ENCODE assay signal across 10 cellular contexts in the genomic region with DNA sequence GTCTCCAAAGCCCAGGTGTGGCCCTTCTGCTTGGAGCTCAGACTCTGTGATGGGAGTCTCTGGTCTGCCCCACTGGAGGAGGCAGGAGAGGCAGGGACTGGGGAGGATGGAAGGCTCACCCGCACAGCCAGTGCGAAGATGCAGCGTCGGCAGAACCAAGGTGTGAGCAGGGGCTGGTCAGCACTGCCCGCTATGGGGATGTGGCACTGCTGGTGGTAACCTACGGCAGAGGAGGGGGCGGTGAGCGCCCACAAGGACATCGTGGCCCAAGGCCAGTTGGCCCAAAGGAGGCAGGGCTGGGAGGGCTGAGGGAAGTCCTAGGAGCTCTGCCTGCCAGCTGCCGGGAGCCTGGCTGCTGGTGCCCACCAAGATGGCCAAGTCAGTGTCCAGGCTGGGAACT. TPM values are rescaled to one million over a fixed set of nuclear protein-coding genes. Genes with fewer than 3 reads are reported as not detected.
DNase-seq lines count a peak whose midpoint lies in the region; ATAC-seq and TF ChIP-seq lines count a peak whose summit lies in the region.
"Had no signal": no experiment of that assay in that cellular context is flagged by ENCODE, and none has a peak within 500 bp of the region (broad histone marks: within the 10 kb centered on the region; RNA-seq: fewer than 3 reads in every experiment).

No MANE protein-coding gene starts in this region.

- CTCF ChIA-PET in activated B cell treated with CpG ODN at 0.5 μM for 24 hours (lab: Charles Lee): interaction anchor here (1.2 to 4.0 kb wide), 8 partner anchors 20 to 191 kb away, joined by 3 to 26 read pairs (median 6); partner anchors contain the start of gene TRAF1

- no peak overlapping the region for H3K9ac ChIP-seq in H9 (ENCODE audit: extremely low read depth, insufficient read length, low read length)

- H2BK15ac ChIP-seq in H9 (ENCODE audit: low read depth, low read length): no peak overlapping the region

- no peak for TF ChIP-seq CTCF in H9 (conservative IDR thresholded peaks at IDR 0.05)
- TF ChIP-seq CTCF in activated B cell treated with CpG ODN at 0.5 μM for 24 hours (IDR thresholded peaks at IDR 0.05): no peak
- TF ChIP-seq CTCF in left ventricle myocardium inferior (IDR thresholded peaks at IDR 0.05; ENCODE audit: borderline replicate concordance): no peak

- no peaks in the 10 kb centered on the region for H4K20me1 ChIP-seq in H9 (ENCODE audit: control insufficient read depth, insufficient read depth, insufficient read length)

- H3K4me2 ChIP-seq in H9 (ENCODE audit: insufficient read depth, insufficient read length, low read length): no peak overlapping the region

- no peaks in the 10 kb centered on the region for H3K79me1 ChIP-seq in H9 (ENCODE audit: insufficient read depth, low read depth, low read length, poor library complexity, severe bottlenecking)

- no peak overlapping the region for H3K4me3 ChIP-seq in left ventricle myocardium inferior
- H3K4me3 ChIP-seq in skin epidermis: peak overlapping the region in 1 of 7 experiments; percentile 37

- no peak overlapping the region for H3K27ac Mint-ChIP-seq in H9
- H3K27ac Mint-ChIP-seq in activated B cell treated with CpG ODN at 0.5 μM for 24 hours: peak overlapping the region; percentile 97

- DNase-seq in H9 (no peak), activated B cell treated with CpG ODN at 0.5 μM for 24 hours (no peak), left ventricle myocardium inferior (no peak), NCI-H146 treated with DMSO at 0.1 percent for 48 hours (lab: John Stamatoyannopoulos, UW; ENCODE audit: unreplicated experiment) (no peak), T-helper 9 cell (no peak)
- DNase-seq: left colon, MM.1S had no signal

- H2AK5ac ChIP-seq in H9 (ENCODE audit: insufficient read length, low read length): no peak overlapping the region

- H3K9me3 Mint-ChIP-seq in H9 (no peaks in the 10 kb centered on the region; a peak in 1 of 5 replicates), activated B cell treated with CpG ODN at 0.5 μM for 24 hours (no peaks in the 10 kb centered on the region)

- no peak overlapping the region for H2BK5ac ChIP-seq in H9 (ENCODE audit: insufficient read length, low read length)

- H4K5ac ChIP-seq in H9 (ENCODE audit: insufficient read length, low read depth, low read length): no peak overlapping the region

- no peak overlapping the region for H3K4ac ChIP-seq in H9 (ENCODE audit: low read depth, low read length)

- peaks cover 12% of the 10 kb centered on the region for H3K36me3 ChIP-seq in left ventricle myocardium inferior

- no peak overlapping the region for H3K56ac ChIP-seq in H9 (ENCODE audit: insufficient read length, low read depth, low read length)

- POLR2A ChIA-PET in activated B cell treated with CpG ODN at 0.5 μM for 24 hours (lab: Charles Lee): interaction anchor here (0.9 to 3.4 kb wide), 12 partner anchors 16 to 398 kb away, joined by 3 to 19 read pairs (median 4); partner anchors contain the start of genes FBXW2, GSN and TRAF1

- peaks cover 10% of the 10 kb centered on the region for H3K4me1 ChIP-seq in H9 (ENCODE audit: insufficient read depth, low read length)
- H3K4me1 ChIP-seq in left ventricle myocardium inferior: peaks cover 9% of the 10 kb centered on the region

- no peak overlapping the region for H2BK12ac ChIP-seq in H9 (ENCODE audit: insufficient read length, low read depth, low read length)

- peaks cover 39 to 43% of the 10 kb centered on the region in 2 experiments for H3K4me1 Mint-ChIP-seq in H9
- H3K4me1 Mint-ChIP-seq in activated B cell treated with CpG ODN at 0.5 μM for 24 hours: peaks cover 33% of the 10 kb centered on the region

- H2BK20ac ChIP-seq in H9 (ENCODE audit: low read depth, low read length, poor library complexity, severe bottlenecking): no peak overlapping the region

- no peaks in the 10 kb centered on the region for H3K27me3 Mint-ChIP-seq in H9 (ENCODE audit: low read depth)
- H3K27me3 Mint-ChIP-seq in activated B cell treated with CpG ODN at 0.5 μM for 24 hours: no peaks in the 10 kb centered on the region

- no peaks in the 10 kb centered on the region for H3K23me2 ChIP-seq in H9 (ENCODE audit: insufficient read length, low read depth, low read length, poor library complexity, severe bottlenecking)

- H3K27me3 ChIP-seq in H9 (ENCODE audit: insufficient read depth, low read length): no peaks in the 10 kb centered on the region
- no peaks in the 10 kb centered on the region for H3K27me3 ChIP-seq in left ventricle myocardium inferior (ENCODE audit: low read depth)

- H3K27ac ChIP-seq in H9 (ENCODE audit: insufficient read length, low read depth, low read length) (no peak overlapping the region), left ventricle myocardium inferior (replicated peaks) (peak overlapping the region; percentile 88), skin epidermis (peak overlapping the region in 16 of 21 experiments; percentile 74 to 89 (median 82))

- H3K36me3 Mint-ChIP-seq in H9 (ENCODE audit: insufficient read depth in 1 of 3, low read depth in 3 of 3): peaks cover 3 to 57% (median 22%) of the 10 kb centered on the region in 3 experiments; a peak in 6 of 7 replicates
- peaks cover 21% of the 10 kb centered on the region for H3K36me3 Mint-ChIP-seq in activated B cell treated with CpG ODN at 0.5 μM for 24 hours (ENCODE audit: low read depth)

- no peak overlapping the region for H3T11ph ChIP-seq in H9 (ENCODE audit: low read length)

- H3K23ac ChIP-seq in H9 (ENCODE audit: insufficient read length, low read depth, low read length): no peak overlapping the region

- H3K14ac ChIP-seq in H9 (ENCODE audit: insufficient read depth, low read length): no peak overlapping the region

- H4K91ac ChIP-seq in H9 (ENCODE audit: insufficient read length, low read depth, low read length): no peak overlapping the region

- peak overlapping the region; percentile 77 to 89; a peak in 3 of 5 replicates for H3K4me3 Mint-ChIP-seq in H9
- H3K4me3 Mint-ChIP-seq in activated B cell treated with CpG ODN at 0.5 μM for 24 hours: no peak overlapping the region

- WGBS in H9 (ENCODE audit: extremely low coverage, insufficient read length, low lambda C conversion rate): no CpG with 5 or more reads among the region's 10 CpGs

- no peak overlapping the region for H2BK120ac ChIP-seq in H9 (ENCODE audit: low read depth, low read length, poor library complexity, severe bottlenecking)

- no peak overlapping the region for H2AFZ ChIP-seq in H9 (ENCODE audit: low read length)

- H3K18ac ChIP-seq in H9 (ENCODE audit: insufficient read length, low read depth, low read length): no peak overlapping the region

- no peaks in the 10 kb centered on the region for H3K9me3 ChIP-seq in H9 (ENCODE audit: control insufficient read depth, low read depth, low read length)
- H3K9me3 ChIP-seq in left ventricle myocardium inferior (replicated peaks): no peaks in the 10 kb centered on the region

- no peak overlapping the region for H4K8ac ChIP-seq in H9 (replicated peaks; ENCODE audit: insufficient read length, low read depth, low read length)

- intact Hi-C loops in activated B cell treated with CpG ODN at 0.5 μM for 24 hours (cut with micrococcal nuclease) (loop anchor here (1.0 to 5.0 kb wide), 7 partner anchors 23 to 251 kb away; partner anchors contain the start of gene MEGF9), left ventricle myocardium inferior (cut with micrococcal nuclease) (loop anchor here (10.0 kb wide), 1 partner anchor 55 kb away; the partner anchor contains the start of gene TRAF1)

- H3K79me2 ChIP-seq in H9 (ENCODE audit: insufficient read depth, low read length): no peaks in the 10 kb centered on the region

- ATAC-seq in activated B cell treated with CpG ODN at 0.5 μM for 24 hours (ENCODE audit: low read depth): no peak
- no peak for ATAC-seq in HG02840 (IDR thresholded peaks at IDR 0.05; ENCODE audit: low FRiP score, unreplicated experiment)
- no peak for ATAC-seq in HG02970 (IDR thresholded peaks at IDR 0.05; ENCODE audit: low FRiP score, unreplicated experiment)

RNA-seq across cellular contexts. Expression of gene PHF19, which starts 7.3 kb away (rescaled TPM):
- 66.7 and 66.8 TPM in 2 replicates for total RNA-seq in H9 (2021)
- total RNA-seq in activated B cell treated with CpG ODN at 0.5 μM for 24 hours: 50.2 and 55.3 TPM in 2 replicates
- total RNA-seq in left ventricle myocardium inferior: 13.0 TPM

RNA-seq across cellular contexts. Expression of gene PSMD5, which starts 27.0 kb away (rescaled TPM):
- total RNA-seq in H9 (2021) (64.9 and 68.9 TPM in 2 replicates), activated B cell treated with CpG ODN at 0.5 μM for 24 hours (34.8 and 38.9 TPM in 2 replicates), left ventricle myocardium inferior (16.2 TPM)

RNA-seq across cellular contexts. Expression of gene TRAF1, which starts 56.9 kb away (rescaled TPM):
- total RNA-seq in H9 (2021) (1.4 and 1.5 TPM in 2 replicates), activated B cell treated with CpG ODN at 0.5 μM for 24 hours (115 and 130 TPM in 2 replicates), left ventricle myocardium inferior (2.6 TPM)

Comparison
In these comparisons a context has a peak if more than half of its experiments do, and no peak if none do; other contexts are left out.
1. RNA of gene TRAF1, which starts 56.9 kb away (total RNA-seq): 115 to 130 TPM in activated B cell treated with CpG ODN at 0.5 μM for 24 hours; 2.6 TPM in left ventricle myocardium inferior (single experiment) and 1.4 to 1.5 TPM in H9; every median in the first group is over 10 times any median in the second.